In genomic region chr11:103491777-103492176, GRCh38 we compare ENCODE assay signal across 2 cellular contexts.
TF ChIP-seq lines count a peak whose summit lies in the region.

No MANE protein-coding gene starts in this region.

TF ChIP-seq in GM23338, 12 proteins besides CTCF, POLR2A, EP300 and RAD21:
- TF ChIP-seq REST (IDR thresholded peaks at IDR 0.05; ENCODE audit: unreplicated experiment) (no peak), ZNF114 (CRISPR knock-in tag; IDR thresholded peaks at IDR 0.05) (no peak), EZH2 (IDR thresholded peaks at IDR 0.05; ENCODE audit: low read depth, unreplicated experiment) (no peak), CREB1 (CRISPR knock-in tag; IDR thresholded peaks at IDR 0.05; ENCODE audit: low read depth) (0 out of 2 replicates have a peak, but pooled peaks have one; percentile 9), STAT1 (IDR thresholded peaks at IDR 0.05; ENCODE audit: unreplicated experiment) (no peak), EZH2phosphoT487 (IDR thresholded peaks at IDR 0.05; ENCODE audit: unreplicated experiment) (no peak), POLR2AphosphoS5 (IDR thresholded peaks at IDR 0.05; ENCODE audit: low read depth) (no peak), NANOG (IDR thresholded peaks at IDR 0.05; ENCODE audit: borderline replicate concordance) (peak; percentile 36; the same call in 1 of the 2 replicates)
- TF ChIP-seq, protein P1, sequence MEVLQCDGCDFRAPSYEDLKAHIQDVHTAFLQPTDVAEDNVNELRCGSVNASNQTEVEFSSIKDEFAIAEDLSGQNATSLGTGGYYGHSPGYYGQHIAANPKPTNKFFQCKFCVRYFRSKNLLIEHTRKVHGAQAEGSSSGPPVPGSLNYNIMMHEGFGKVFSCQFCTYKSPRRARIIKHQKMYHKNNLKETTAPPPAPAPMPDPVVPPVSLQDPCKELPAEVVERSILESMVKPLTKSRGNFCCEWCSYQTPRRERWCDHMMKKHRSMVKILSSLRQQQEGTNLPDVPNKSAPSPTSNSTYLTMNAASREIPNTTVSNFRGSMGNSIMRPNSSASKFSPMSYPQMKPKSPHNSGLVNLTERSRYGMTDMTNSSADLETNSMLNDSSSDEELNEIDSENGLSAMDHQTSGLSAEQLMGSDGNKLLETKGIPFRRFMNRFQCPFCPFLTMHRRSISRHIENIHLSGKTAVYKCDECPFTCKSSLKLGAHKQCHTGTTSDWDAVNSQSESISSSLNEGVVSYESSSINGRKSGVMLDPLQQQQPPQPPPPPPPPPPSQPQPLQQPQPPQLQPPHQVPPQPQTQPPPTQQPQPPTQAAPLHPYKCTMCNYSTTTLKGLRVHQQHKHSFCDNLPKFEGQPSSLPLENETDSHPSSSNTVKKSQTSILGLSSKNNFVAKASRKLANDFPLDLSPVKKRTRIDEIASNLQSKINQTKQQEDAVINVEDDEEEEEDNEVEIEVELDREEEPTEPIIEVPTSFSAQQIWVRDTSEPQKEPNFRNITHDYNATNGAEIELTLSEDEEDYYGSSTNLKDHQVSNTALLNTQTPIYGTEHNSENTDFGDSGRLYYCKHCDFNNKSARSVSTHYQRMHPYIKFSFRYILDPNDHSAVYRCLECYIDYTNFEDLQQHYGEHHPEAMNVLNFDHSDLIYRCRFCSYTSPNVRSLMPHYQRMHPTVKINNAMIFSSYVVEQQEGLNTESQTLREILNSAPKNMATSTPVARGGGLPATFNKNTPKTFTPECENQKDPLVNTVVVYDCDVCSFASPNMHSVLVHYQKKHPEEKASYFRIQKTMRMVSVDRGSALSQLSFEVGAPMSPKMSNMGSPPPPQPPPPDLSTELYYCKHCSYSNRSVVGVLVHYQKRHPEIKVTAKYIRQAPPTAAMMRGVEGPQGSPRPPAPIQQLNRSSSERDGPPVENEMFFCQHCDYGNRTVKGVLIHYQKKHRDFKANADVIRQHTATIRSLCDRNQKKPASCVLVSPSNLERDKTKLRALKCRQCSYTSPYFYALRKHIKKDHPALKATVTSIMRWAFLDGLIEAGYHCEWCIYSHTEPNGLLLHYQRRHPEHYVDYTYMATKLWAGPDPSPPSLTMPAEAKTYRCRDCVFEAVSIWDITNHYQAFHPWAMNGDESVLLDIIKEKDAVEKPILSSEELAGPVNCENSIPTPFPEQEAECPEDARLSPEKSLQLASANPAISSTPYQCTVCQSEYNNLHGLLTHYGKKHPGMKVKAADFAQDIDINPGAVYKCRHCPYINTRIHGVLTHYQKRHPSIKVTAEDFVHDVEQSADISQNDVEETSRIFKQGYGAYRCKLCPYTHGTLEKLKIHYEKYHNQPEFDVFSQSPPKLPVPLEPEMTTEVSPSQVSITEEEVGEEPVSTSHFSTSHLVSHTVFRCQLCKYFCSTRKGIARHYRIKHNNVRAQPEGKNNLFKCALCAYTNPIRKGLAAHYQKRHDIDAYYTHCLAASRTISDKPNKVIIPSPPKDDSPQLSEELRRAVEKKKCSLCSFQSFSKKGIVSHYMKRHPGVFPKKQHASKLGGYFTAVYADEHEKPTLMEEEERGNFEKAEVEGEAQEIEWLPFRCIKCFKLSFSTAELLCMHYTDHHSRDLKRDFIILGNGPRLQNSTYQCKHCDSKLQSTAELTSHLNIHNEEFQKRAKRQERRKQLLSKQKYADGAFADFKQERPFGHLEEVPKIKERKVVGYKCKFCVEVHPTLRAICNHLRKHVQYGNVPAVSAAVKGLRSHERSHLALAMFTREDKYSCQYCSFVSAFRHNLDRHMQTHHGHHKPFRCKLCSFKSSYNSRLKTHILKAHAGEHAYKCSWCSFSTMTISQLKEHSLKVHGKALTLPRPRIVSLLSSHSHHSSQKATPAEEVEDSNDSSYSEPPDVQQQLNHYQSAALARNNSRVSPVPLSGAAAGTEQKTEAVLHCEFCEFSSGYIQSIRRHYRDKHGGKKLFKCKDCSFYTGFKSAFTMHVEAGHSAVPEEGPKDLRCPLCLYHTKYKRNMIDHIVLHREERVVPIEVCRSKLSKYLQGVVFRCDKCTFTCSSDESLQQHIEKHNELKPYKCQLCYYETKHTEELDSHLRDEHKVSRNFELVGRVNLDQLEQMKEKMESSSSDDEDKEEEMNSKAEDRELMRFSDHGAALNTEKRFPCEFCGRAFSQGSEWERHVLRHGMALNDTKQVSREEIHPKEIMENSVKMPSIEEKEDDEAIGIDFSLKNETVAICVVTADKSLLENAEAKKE (CRISPR knock-in tag; IDR thresholded peaks at IDR 0.05) = no peak
TF ChIP-seq in GM23338: peak in this region for 2.

TF ChIP-seq in H1, 55 proteins besides CTCF, POLR2A, EP300 and RAD21:
- TF ChIP-seq SIX5 (IDR thresholded peaks at IDR 0.05; ENCODE audit: low read depth, low read length) (no peak), HDAC6 (IDR thresholded peaks at IDR 0.05; ENCODE audit: low read depth, low read length) (no peak), SP4 (IDR thresholded peaks at IDR 0.05; ENCODE audit: low read length) (no peak), TEAD4 (IDR thresholded peaks at IDR 0.05; ENCODE audit: low read depth, low read length) (peak; percentile 14; the same call in 1 of the 2 replicates), ASH2L (IDR thresholded peaks at IDR 0.05; ENCODE audit: low read length) (peak; percentile 44), POU5F1 (IDR thresholded peaks at IDR 0.05; ENCODE audit: low read depth, low read length) (no peak), SIRT6 (IDR thresholded peaks at IDR 0.05; ENCODE audit: low read length) (no peak), CHD2 (IDR thresholded peaks at IDR 0.05; ENCODE audit: low read length) (no peak), USF2 (IDR thresholded peaks at IDR 0.05; ENCODE audit: low read length) (no peak), E2F6 (IDR thresholded peaks at IDR 0.05) (peak; percentile 63; the same call in 1 of the 2 replicates), PHF8 (conservative IDR thresholded peaks at IDR 0.05; ENCODE audit: low read depth, low read length) (no peak), HDAC2 (IDR thresholded peaks at IDR 0.05; ENCODE audit: borderline replicate concordance in 1 of 2, low read depth in 2 of 2, low read length in 2 of 2) (0 out of 4 replicates have a peak, but pooled peaks of 1 of the 2 experiments have one; percentile 61), CBX5 (IDR thresholded peaks at IDR 0.05; ENCODE audit: low read depth, low read length) (no peak), GABPA (IDR thresholded peaks at IDR 0.05; ENCODE audit: borderline replicate concordance, insufficient read depth, low read length) (no peak), MAX (IDR thresholded peaks at IDR 0.05) (peak; percentile 80)
